ENCODE assay signal across 1 cellular context in genomic region chr20:33993800-33994623, GRCh38.
TF ChIP-seq lines count a peak whose summit lies in the region.

Gene RALY, plus strand, starts transcription at chr20:33993911. Its CDS starts 78,164 bp downstream, at chr20:34072075.

TF ChIP-seq in H1, 55 proteins besides CTCF, POLR2A, EP300 and RAD21 (continued from another document):
- TF ChIP-seq, protein P1, sequence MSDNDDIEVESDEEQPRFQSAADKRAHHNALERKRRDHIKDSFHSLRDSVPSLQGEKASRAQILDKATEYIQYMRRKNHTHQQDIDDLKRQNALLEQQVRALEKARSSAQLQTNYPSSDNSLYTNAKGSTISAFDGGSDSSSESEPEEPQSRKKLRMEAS (IDR thresholded peaks at IDR 0.05): 0 out of 2 replicates have a peak, but pooled peaks have one; percentile 13
- TF ChIP-seq NRF1 (IDR thresholded peaks at IDR 0.05; ENCODE audit: low read depth, low read length) (no peak), TCF12 (IDR thresholded peaks at IDR 0.05; ENCODE audit: low read depth, low read length) (no peak), CTBP2 (IDR thresholded peaks at IDR 0.05; ENCODE audit: borderline replicate concordance, insufficient read depth, insufficient read length, low read length) (no peak), CBX8 (IDR thresholded peaks at IDR 0.05; ENCODE audit: borderline replicate concordance, low read depth, low read length) (no peak), POLR2AphosphoS5 (IDR thresholded peaks at IDR 0.05; ENCODE audit: low read depth, low read length) (peak; percentile 83), ASH2L (IDR thresholded peaks at IDR 0.05; ENCODE audit: low read length) (peak; percentile 80), FOSL1 (IDR thresholded peaks at IDR 0.05; ENCODE audit: insufficient read depth, low read depth, low read length) (0 out of 2 replicates have a peak, but pooled peaks have one; percentile 10), SIN3A (conservative IDR thresholded peaks at IDR 0.05 in 1 of 2, IDR thresholded peaks at IDR 0.05 in 1 of 2; ENCODE audit: low read depth in 1 of 2, low read length in 2 of 2) (0 out of 4 replicates have a peak, but pooled peaks of 1 of the 2 experiments have one; percentile 44), EGR1 (IDR thresholded peaks at IDR 0.05; ENCODE audit: borderline replicate concordance, low read depth, low read length) (peak; percentile 54; the same call in 1 of the 2 replicates), YY1 (IDR thresholded peaks at IDR 0.05; ENCODE audit: low read depth, low read length) (0 out of 2 replicates have a peak, but pooled peaks have one; percentile 25), TAF1 (IDR thresholded peaks at IDR 0.05; ENCODE audit: low read depth, low read length) (peak; percentile 98), JUND (IDR thresholded peaks at IDR 0.05; ENCODE audit: low read length) (no peak)
- TF ChIP-seq, protein P2, sequence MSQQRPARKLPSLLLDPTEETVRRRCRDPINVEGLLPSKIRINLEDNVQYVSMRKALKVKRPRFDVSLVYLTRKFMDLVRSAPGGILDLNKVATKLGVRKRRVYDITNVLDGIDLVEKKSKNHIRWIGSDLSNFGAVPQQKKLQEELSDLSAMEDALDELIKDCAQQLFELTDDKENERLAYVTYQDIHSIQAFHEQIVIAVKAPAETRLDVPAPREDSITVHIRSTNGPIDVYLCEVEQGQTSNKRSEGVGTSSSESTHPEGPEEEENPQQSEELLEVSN (IDR thresholded peaks at IDR 0.05): peak; percentile 60
